ENCODE assay signal across 10 cellular contexts in genomic region chr15:50181206-50181982, GRCh38. TPM values are rescaled to one million over a fixed set of nuclear protein-coding genes. Genes with fewer than 3 reads are reported as not detected.
A peak's percentile ranks its signal among the peaks of the same experiment; 100 is the strongest.
DNase-seq lines count a peak whose midpoint lies in the region; FAIRE-seq and TF ChIP-seq lines count a peak whose summit lies in the region.
"Had no signal": no experiment of that assay in that cellular context is flagged by ENCODE, and none has a peak within 500 bp of the region (broad histone marks: within the 10 kb centered on the region; RNA-seq: fewer than 3 reads in every experiment).

No MANE protein-coding gene starts in this region.

- no peak overlapping the region for H3K27ac ChIP-seq in ovary

- no peaks in the 10 kb centered on the region for H3K36me3 ChIP-seq in mucosa of stomach (ENCODE audit: control insufficient read depth, insufficient read depth, low read length)
- no peaks in the 10 kb centered on the region for H3K36me3 ChIP-seq in ovary

- peak overlapping the region; percentile 14 for H3K9ac ChIP-seq in mucosa of stomach (ENCODE audit: low read length)

- H3K27me3 ChIP-seq in mucosa of stomach (ENCODE audit: control insufficient read depth, insufficient read depth, low read length) = peaks cover 15% of the 10 kb centered on the region
- H3K27me3 ChIP-seq in ovary = no peaks in the 10 kb centered on the region

- no peak for DNase-seq in AG04449 (ENCODE audit: low read depth, low spot score)
- DNase-seq in HFF-Myc (ENCODE audit: extremely low read depth, low read depth) = no peak
- DNase-seq in astrocyte of the cerebellum (ENCODE audit: low read depth) = no peak
- DNase-seq in AG08395 (ENCODE audit: low spot score) = no peak
- DNase-seq in HTR-8/SVneo (ENCODE audit: insufficient read length, low spot score) = no peak
- no peak for DNase-seq in ovary
- no peak for DNase-seq in hippocampal formation (lab: John Stamatoyannopoulos, UW)

- peaks cover 10% of the 10 kb centered on the region for H3K4me1 ChIP-seq in mucosa of stomach (ENCODE audit: control insufficient read depth, insufficient read depth, low read length)
- H3K4me1 ChIP-seq in ovary (ENCODE audit: insufficient read depth) = peaks cover 4% of the 10 kb centered on the region

- POLR2A ChIA-PET in AG04449 (lab: Yijun Ruan, JAX) = no interaction called here

- no peak for TF ChIP-seq POLR2A in ovary (IDR thresholded peaks at IDR 0.05)

- no peak for TF ChIP-seq EP300 in ovary (IDR thresholded peaks at IDR 0.05)

- FAIRE-seq in HTR-8/SVneo (lab: Jason Lieb, UNC) = no peak
- FAIRE-seq: GM18507, islet of Langerhans had no signal

- CTCF ChIA-PET in AG04449 (lab: Yijun Ruan, JAX) = interaction anchor here (1.0 to 1.9 kb wide), 5 partner anchors 12 to 134 kb away, joined by 3 to 6 read pairs (median 4); no protein-coding TSS in a partner anchor

- H3K4me3 ChIP-seq in AG04449 (ENCODE audit: low read depth, low read length) (peak overlapping the region; percentile 53), HFF-Myc (replicated peaks; ENCODE audit: low read depth, low read length) (peak overlapping the region; percentile 42), astrocyte of the cerebellum (ENCODE audit: low read depth, low read length) (peak overlapping the region; percentile 38), mucosa of stomach (ENCODE audit: low read length) (peak overlapping the region; percentile 29), ovary (no peak overlapping the region)

- intact Hi-C loops in ovary (cut with DNase I) = no loop called here

- WGBS in ovary, 3 donors = 27 to 38% (median 32%) methylated on average over 18 of the region's 18 CpGs

- H3K9me3 ChIP-seq in mucosa of stomach (ENCODE audit: control insufficient read depth, low read length) (no peaks in the 10 kb centered on the region), ovary (no peaks in the 10 kb centered on the region)

- in situ Hi-C loops in astrocyte of the cerebellum (cut with HindIII; ENCODE audit: low sequenced_read_pairs) = no loop called here

- TF ChIP-seq CTCF in AG04449 (IDR thresholded peaks at IDR 0.05; ENCODE audit: insufficient read depth, low read length, missing control alignments) = no peak
- TF ChIP-seq CTCF in HFF-Myc (IDR thresholded peaks at IDR 0.05; ENCODE audit: low read depth, low read length, missing control alignments) = no peak
- no peak for TF ChIP-seq CTCF in astrocyte of the cerebellum (IDR thresholded peaks at IDR 0.05; ENCODE audit: low read depth, low read length, missing control alignments)
- TF ChIP-seq CTCF in ovary (IDR thresholded peaks at IDR 0.05) = no peak

RNA-seq across cellular contexts. Expression of gene SLC27A2, which starts 0.6 kb away (rescaled TPM):
- total RNA-seq in ovary = 1 to 10 TPM in 1 of 7 donors, under 1 TPM in 4, not detected in 2; 0.20 to 4.7 (median 0.47) TPM
- under 1 TPM; 0.10 to 0.82 TPM for polyA plus RNA-seq in ovary
